8 cellular contexts compared by ENCODE assay signal in genomic region chrX:123731258-123731986, GRCh38. TPM values are rescaled to one million over a fixed set of nuclear protein-coding genes. Genes with fewer than 3 reads are reported as not detected.
A peak's percentile ranks its signal among the peaks of the same experiment; 100 is the strongest.
DNase-seq lines count a peak whose midpoint lies in the region; ATAC-seq, FAIRE-seq and TF ChIP-seq lines count a peak whose summit lies in the region.

No MANE protein-coding gene starts in this region.

- DNase-seq in DMS79 treated with DMSO at 0.1 percent for 48 hours (lab: John Stamatoyannopoulos, UW) (peak; percentile 82), MG63 (peak; percentile 24), adipocyte (ENCODE audit: low read depth) (peak; percentile 55), keratinocyte (ENCODE audit: low read depth, low spot score) (no peak), GM19238 (ENCODE audit: insufficient read length, low spot score) (no peak)
- DNase-seq in stimulated activated naive B cell treated with anti-CD40 and anti-IgM and Interleukin-4, amounts not matched to agents 10 μg/mL and 1 μg/mL and 100 μg/mL, for 72 hours = no peak

- H3K27me3 Mint-ChIP-seq in stimulated activated naive B cell treated with anti-CD40 and anti-IgM and Interleukin-4, amounts not matched to agents 10 μg/mL and 1 μg/mL and 100 μg/mL, for 72 hours = no peaks in the 10 kb centered on the region

- H3K4me1 Mint-ChIP-seq in stimulated activated naive B cell treated with anti-CD40 and anti-IgM and Interleukin-4, amounts not matched to agents 10 μg/mL and 1 μg/mL and 100 μg/mL, for 72 hours = peaks cover 5 to 24% of the 10 kb centered on the region in 2 donors

- H4K20me1 ChIP-seq in keratinocyte (ENCODE audit: control insufficient read depth, extremely low read depth, insufficient read depth, low read length) = no peaks in the 10 kb centered on the region

- peak overlapping the region; percentile 85 to 98 for H3K4me3 Mint-ChIP-seq in stimulated activated naive B cell treated with anti-CD40 and anti-IgM and Interleukin-4, amounts not matched to agents 10 μg/mL and 1 μg/mL and 100 μg/mL, for 72 hours

- H3K4me2 ChIP-seq in keratinocyte (ENCODE audit: control insufficient read depth, extremely low read depth, insufficient read depth, low read depth, low read length) = peak overlapping the region; percentile 63

- H3K36me3 ChIP-seq in MG63 (peaks cover 11% of the 10 kb centered on the region), adipocyte (ENCODE audit: control insufficient read depth, insufficient read depth, low read length, severe bottlenecking) (no peaks in the 10 kb centered on the region), keratinocyte (ENCODE audit: control insufficient read depth in 2 of 2, extremely low read depth in 1 of 2, insufficient read depth in 2 of 2, low read length in 2 of 2) (no peaks in the 10 kb centered on the region)

- peak overlapping the region; percentile 86 for H3K4me3 ChIP-seq in MG63
- H3K4me3 ChIP-seq in adipocyte (ENCODE audit: low read length) = peak overlapping the region; percentile 96
- peak overlapping the region; percentile 53 to 79 (median 72) for H3K4me3 ChIP-seq in keratinocyte (ENCODE audit: control insufficient read depth in 2 of 3, extremely low read depth in 1 of 3, insufficient read depth in 2 of 3, low read depth in 1 of 3, low read length in 3 of 3)

- dilution Hi-C loops in keratinocyte (cut with MboI; ENCODE audit: extremely low pct_ligation_motif_present, low sequenced_read_pairs) = no loop called here

- no peaks in the 10 kb centered on the region for H3K9me1 ChIP-seq in keratinocyte (ENCODE audit: control insufficient read depth, extremely low read depth, insufficient read depth, low read length)

- no peak overlapping the region for H2AFZ ChIP-seq in keratinocyte (ENCODE audit: control insufficient read depth, low read length)

- no peak for ATAC-seq in stimulated activated naive B cell treated with anti-CD40 and anti-IgM and Interleukin-4, amounts not matched to agents 10 μg/mL and 1 μg/mL and 100 μg/mL, for 72 hours (replicated peaks)
- ATAC-seq in GM19035 (IDR thresholded peaks at IDR 0.05; ENCODE audit: unreplicated experiment) (no peak), GM21786 (IDR thresholded peaks at IDR 0.05; ENCODE audit: unreplicated experiment) (no peak)

- H3K9ac ChIP-seq in adipocyte (ENCODE audit: low read length) (peak overlapping the region; percentile 92), keratinocyte (ENCODE audit: control insufficient read depth, extremely low read depth, insufficient read depth, low read length) (peak overlapping the region; percentile 78)

- H3K4me1 ChIP-seq in adipocyte (ENCODE audit: control insufficient read depth, insufficient read depth, low read length) = no peaks in the 10 kb centered on the region
- H3K4me1 ChIP-seq in keratinocyte (ENCODE audit: control insufficient read depth, extremely low read depth, insufficient read depth, low read length) = peaks cover 2% of the 10 kb centered on the region

- peaks cover 63% of the 10 kb centered on the region for H3K79me2 ChIP-seq in keratinocyte (ENCODE audit: control insufficient read depth, insufficient read depth, low read length)

- no peak for TF ChIP-seq CTCF in keratinocyte (optimal IDR thresholded peaks at IDR 0.05 in 1 of 3, IDR thresholded peaks at IDR 0.05 in 1 of 3, conservative IDR thresholded peaks at IDR 0.05 in 1 of 3; ENCODE audit: extremely low read depth in 1 of 3, insufficient read depth in 2 of 3, low read length in 3 of 3)

- H3K27me3 ChIP-seq in MG63 (no peaks in the 10 kb centered on the region), adipocyte (replicated peaks; ENCODE audit: control insufficient read depth, insufficient read depth, low read length) (no peaks in the 10 kb centered on the region), keratinocyte (ENCODE audit: control insufficient read depth, extremely low read depth, insufficient read depth, low read length) (no peaks in the 10 kb centered on the region)

- peaks cover 0 to 4% of the 10 kb centered on the region in 2 donors for H3K9me3 Mint-ChIP-seq in stimulated activated naive B cell treated with anti-CD40 and anti-IgM and Interleukin-4, amounts not matched to agents 10 μg/mL and 1 μg/mL and 100 μg/mL, for 72 hours

- H3K9me3 ChIP-seq in MG63 = no peaks in the 10 kb centered on the region
- H3K9me3 ChIP-seq in adipocyte (ENCODE audit: control insufficient read depth, low read length) = no peaks in the 10 kb centered on the region
- no peaks in the 10 kb centered on the region for H3K9me3 ChIP-seq in keratinocyte (ENCODE audit: control insufficient read depth, low read depth, low read length)

- H3K27ac ChIP-seq in keratinocyte (ENCODE audit: control insufficient read depth, insufficient read depth, low read length) = peak overlapping the region; percentile 82

- peaks cover 1 to 8% of the 10 kb centered on the region in 2 donors for H3K36me3 Mint-ChIP-seq in stimulated activated naive B cell treated with anti-CD40 and anti-IgM and Interleukin-4, amounts not matched to agents 10 μg/mL and 1 μg/mL and 100 μg/mL, for 72 hours

- no peak for FAIRE-seq in keratinocyte (lab: Jason Lieb, UNC)

- H3K27ac Mint-ChIP-seq in stimulated activated naive B cell treated with anti-CD40 and anti-IgM and Interleukin-4, amounts not matched to agents 10 μg/mL and 1 μg/mL and 100 μg/mL, for 72 hours = no peak overlapping the region

RNA-seq across cellular contexts. Expression of gene THOC2, which starts 1.4 kb away (rescaled TPM):
- 29.8 and 30.6 TPM in 2 replicates for total RNA-seq in MG63 (2014; rRNA removed; shearing (Covaris generic); ENCODE audit: low replicate concordance)
- 37.0 to 61.1 TPM (median 47.2 TPM) in 3 replicates for polyA plus RNA-seq in keratinocyte
- polyA plus RNA-seq in keratinocyte (2011; ENCODE audit: low read depth) = 81.7 TPM
- 16.6 and 28.1 TPM in 2 replicates for polyA plus RNA-seq in keratinocyte (2011; cell fraction: cytosol; rRNA removed)
- polyA plus RNA-seq in keratinocyte (2011; cell fraction: nucleus; rRNA removed) = 96.7 and 131 TPM in 2 replicates
- polyA plus RNA-seq in keratinocyte (2012; ENCODE audit: low replicate concordance) = 30.6 and 39.2 TPM in 2 replicates
- polyA minus RNA-seq in keratinocyte = 3.7 to 62.8 TPM (median 33.1 TPM) in 3 replicates
- 15.3 TPM for polyA minus RNA-seq in keratinocyte (2011; cell fraction: cytosol; rRNA and poly(A)+ RNA removed)
- polyA minus RNA-seq in keratinocyte (2011; cell fraction: nucleus; rRNA and poly(A)+ RNA removed) = 60.2 and 102 TPM in 2 replicates

Comparison
In these comparisons a context has a peak if more than half of its experiments do, and no peak if none do; other contexts are left out.
1. DNase-seq: peak in DMS79 treated with DMSO at 0.1 percent for 48 hours (single experiment), MG63 (single experiment) and adipocyte (single experiment); none in keratinocyte (single experiment), stimulated activated naive B cell treated with anti-CD40 and anti-IgM and Interleukin-4, amounts not matched to agents 10 μg/mL and 1 μg/mL and 100 μg/mL, for 72 hours (single experiment) and GM19238 (single experiment).
2. Peak in every context shown above with its lines, with median percentiles within 50 percentile points of each other: H3K4me3 ChIP-seq.